In genomic region chr22:25573822-25574221, GRCh38 we compare ENCODE assay signal across 15 cellular contexts. TPM values are rescaled to one million over a fixed set of nuclear protein-coding genes. Genes with fewer than 3 reads are reported as not detected.
DNase-seq lines count a peak whose midpoint lies in the region; ATAC-seq, FAIRE-seq and TF ChIP-seq lines count a peak whose summit lies in the region.
"Had no signal": no experiment of that assay in that cellular context is flagged by ENCODE, and none has a peak within 500 bp of the region (broad histone marks: within the 10 kb centered on the region; RNA-seq: fewer than 3 reads in every experiment).

No MANE protein-coding gene starts in this region.

- H3K36me3 Mint-ChIP-seq in memory B cell = peaks cover 14% of the 10 kb centered on the region

- peaks cover 72% of the 10 kb centered on the region for H3K4me1 ChIP-seq in Loucy (ENCODE audit: insufficient read depth, low read length, poor library complexity, severe bottlenecking)

- FAIRE-seq in GM18507 (lab: Jason Lieb, UNC) = peak; percentile 67
- FAIRE-seq: H1 had no signal

- H3K9me3 ChIP-seq in Loucy (ENCODE audit: insufficient read depth, low read depth, low read length) = no peaks in the 10 kb centered on the region

- H3K9ac ChIP-seq in Loucy (ENCODE audit: low read depth, low read length, poor library complexity, severe bottlenecking) = no peak overlapping the region
- H3K9ac ChIP-seq: BLaER1 treated with 17β-estradiol and CSF1 and Interleukin-3, amounts not matched to agents 10 nM and 100 nM had no signal

- intact Hi-C loops in Right ventricle myocardium inferior (cut with DNase I) = no loop called here

- H3K27ac Mint-ChIP-seq in memory B cell = peak overlapping the region; percentile 78
- H3K27ac Mint-ChIP-seq: CD4-positive, alpha-beta T cell; HFFc6 had no signal

- peaks cover 40% of the 10 kb centered on the region for H3K4me1 Mint-ChIP-seq in memory B cell

- H2AFZ ChIP-seq in Loucy (ENCODE audit: low read length) = no peak overlapping the region

- peaks cover 19% of the 10 kb centered on the region for H3K36me3 ChIP-seq in Loucy (ENCODE audit: insufficient read depth, low read length)

- no peaks in the 10 kb centered on the region for H3F3A ChIP-seq in Loucy (ENCODE audit: low read depth)

- peaks cover 95% of the 10 kb centered on the region for H4K20me1 ChIP-seq in Loucy (ENCODE audit: insufficient read depth, low read length, poor library complexity, severe bottlenecking)

- H3K9me3 Mint-ChIP-seq in memory B cell = peaks cover 2% of the 10 kb centered on the region
- H3K9me3 Mint-ChIP-seq: CD4-positive, alpha-beta T cell had no signal

- H3K4me3 Mint-ChIP-seq in memory B cell = no peak overlapping the region
- H3K4me3 Mint-ChIP-seq: CD4-positive, alpha-beta T cell; HFFc6 had no signal

- no peaks in the 10 kb centered on the region for H3K9me2 ChIP-seq in Loucy (replicated peaks; ENCODE audit: low read depth, low read length)

- H3K27me3 ChIP-seq in Loucy (ENCODE audit: insufficient read depth, low read length, poor library complexity, severe bottlenecking) = no peaks in the 10 kb centered on the region
- H3K27me3 ChIP-seq: BLaER1 treated with 17β-estradiol and CSF1 and Interleukin-3, amounts not matched to agents 10 nM and 100 nM had no signal

- peak overlapping the region; percentile 83 for H3K4me2 ChIP-seq in Loucy (ENCODE audit: low read depth, low read length, poor library complexity, severe bottlenecking)

- DNase-seq in GM18507 (ENCODE audit: extremely low spot score, insufficient read length, low read depth) = no peak
- DNase-seq in memory B cell (ENCODE audit: low spot score in 2 of 2) = no peak
- DNase-seq in islet precursor cell = no peak
- DNase-seq in Right ventricle myocardium inferior (ENCODE audit: missing footprints) = no peak
- DNase-seq: AML-193; Calu3; CD4-positive, alpha-beta T cell; DMS 273 treated with DMSO at 0.1 percent for 48 hours; HCEC 1CT; HFFc6; KG1 had no signal

- H3K27me3 Mint-ChIP-seq in memory B cell = no peaks in the 10 kb centered on the region

- peaks cover 100% of the 10 kb centered on the region for H3K79me2 ChIP-seq in Loucy (ENCODE audit: insufficient read depth, low read length)

- peak overlapping the region; percentile 59 for H3K4me3 ChIP-seq in Loucy (ENCODE audit: low read length, poor library complexity, severe bottlenecking)
- H3K4me3 ChIP-seq: BLaER1 treated with 17β-estradiol and CSF1 and Interleukin-3, amounts not matched to agents 10 nM and 100 nM had no signal

- ATAC-seq in memory B cell (ENCODE audit: low read depth) (no peak), GM19351 (IDR thresholded peaks at IDR 0.05; ENCODE audit: unreplicated experiment) (no peak), Right ventricle myocardium inferior (no peak)

- TF ChIP-seq CTCF in Loucy (conservative IDR thresholded peaks at IDR 0.05; ENCODE audit: low read length) = no peak

RNA-seq across cellular contexts. Expression of gene GRK3, which starts 9.3 kb away (rescaled TPM):
- total RNA-seq in Right ventricle myocardium inferior = 4.0 TPM
